Comparison of ENCODE assay signal across 17 cellular contexts in genomic region chr2:201196003-201196402, GRCh38. TPM values are rescaled to one million over a fixed set of nuclear protein-coding genes. Genes with fewer than 3 reads are reported as not detected.
"Had no signal": no experiment of that assay in that cellular context is flagged by ENCODE, and none has a peak within 500 bp of the region (broad histone marks: within the 10 kb centered on the region; RNA-seq: fewer than 3 reads in every experiment).

No MANE protein-coding gene starts in this region.

- H3K4me3 ChIP-seq: esophagus squamous epithelium, mucosa of descending colon, sigmoid colon, stomach, testis, upper lobe of right lung had no signal

- ATAC-seq: activated naive CD4-positive, alpha-beta T cell treated with anti-CD3 and anti-CD28 coated beads, Interleukin-2, amount 50 U/mL, for 72 hours; activated T-helper 17 cell treated with anti-CD3 and anti-CD28 coated beads, Interleukin-2, amount 50 U/mL, for 72 hours; left cardiac atrium; mucosa of descending colon; upper lobe of right lung had no signal

- H3K4me1 ChIP-seq: sigmoid colon, testis had no signal

- H3K9me3 Mint-ChIP-seq: activated naive CD4-positive, alpha-beta T cell treated with anti-CD3 and anti-CD28 coated beads, Interleukin-2, amount 50 U/mL, for 72 hours; activated T-helper 17 cell treated with anti-CD3 and anti-CD28 coated beads, Interleukin-2, amount 50 U/mL, for 72 hours had no signal

- H3K27me3 ChIP-seq: esophagus squamous epithelium, sigmoid colon, stomach, testis, upper lobe of right lung had no signal

- H3K27ac ChIP-seq: esophagus squamous epithelium, sigmoid colon, stomach, testis, upper lobe of right lung had no signal

- H3K27me3 Mint-ChIP-seq: activated T-helper 17 cell treated with anti-CD3 and anti-CD28 coated beads, Interleukin-2, amount 50 U/mL, for 72 hours had no signal

- H3K9me3 ChIP-seq: esophagus squamous epithelium, mucosa of descending colon, sigmoid colon, stomach, testis, upper lobe of right lung had no signal

- H3K4me3 Mint-ChIP-seq: activated T-helper 17 cell treated with anti-CD3 and anti-CD28 coated beads, Interleukin-2, amount 50 U/mL, for 72 hours had no signal

- H3K36me3 ChIP-seq: sigmoid colon had no signal

- FAIRE-seq: colon had no signal

- DNase-seq: caudate nucleus; esophagus squamous epithelium; glutamatergic neuron; left cardiac atrium; mammary epithelial cell; mucosa of descending colon; sigmoid colon; stimulated activated CD4-positive, alpha-beta T cell treated with anti-CD3 and anti-CD28 coated beads, Interleukin-12 subunit alpha, Interleukin-12 subunit beta, amount 100 ng/mL, for 4 hours; stimulated activated CD4-positive, alpha-beta T cell treated with anti-CD3 and anti-CD28 coated beads, Interleukin-2, amount 100 ng/mL, for 24 hours; stomach; T-helper 2 cell; testis; upper lobe of right lung had no signal

- H3K27ac Mint-ChIP-seq: activated naive CD4-positive, alpha-beta T cell treated with anti-CD3 and anti-CD28 coated beads, Interleukin-2, amount 50 U/mL, for 72 hours; activated T-helper 17 cell treated with anti-CD3 and anti-CD28 coated beads, Interleukin-2, amount 50 U/mL, for 72 hours had no signal

RNA-seq across cellular contexts. Expression of gene CASP10, which starts 13.1 kb away (rescaled TPM):
- polyA plus RNA-seq: neural cell had no signal
